ENCODE assay signal across 3 cellular contexts in genomic region chr10:7327885-7328284, GRCh38.
TF ChIP-seq lines count a peak whose summit lies in the region.

No MANE protein-coding gene starts in this region.

TF ChIP-seq in A549, 52 proteins besides CTCF, POLR2A, EP300 and RAD21 (continued from another document):
- TF ChIP-seq BCL3 (IDR thresholded peaks at IDR 0.05) (no peak), NFE2L2 (conservative IDR thresholded peaks at IDR 0.05; ENCODE audit: low read length) (no peak), ZSCAN20 (CRISPR knock-in tag; IDR thresholded peaks at IDR 0.05) (no peak), SREBF2 (IDR thresholded peaks at IDR 0.05) (no peak), CHD2 (IDR thresholded peaks at IDR 0.05; ENCODE audit: low read length, partially characterized antibody) (no peak)
TF ChIP-seq in A549: peak in this region for 0.

TF ChIP-seq in HEK293, 187 proteins besides CTCF, POLR2A, EP300 and RAD21 (continued from another document and continues in another):
- peak; percentile 29 for TF ChIP-seq ZNF529 (tag by site-specific recombination; IDR thresholded peaks at IDR 0.05; ENCODE audit: insufficient replicate concordance)
- no peak for TF ChIP-seq PRDM2 (tag by site-specific recombination; IDR thresholded peaks at IDR 0.05; ENCODE audit: borderline replicate concordance)
- TF ChIP-seq HOXD13 (CRISPR knock-in tag; IDR thresholded peaks at IDR 0.05; ENCODE audit: borderline replicate concordance) = no peak
- no peak for TF ChIP-seq PBX3 (CRISPR knock-in tag; IDR thresholded peaks at IDR 0.05)
- TF ChIP-seq ZBTB8A (tag by site-specific recombination; IDR thresholded peaks at IDR 0.05) = no peak
- TF ChIP-seq ZNF350 (tag by site-specific recombination; IDR thresholded peaks at IDR 0.05) = no peak
- peak; percentile 82 for TF ChIP-seq ZNF18 (tag by site-specific recombination; IDR thresholded peaks at IDR 0.05)
- TF ChIP-seq ZNF624 (tag by site-specific recombination; IDR thresholded peaks at IDR 0.05) = no peak
- no peak for TF ChIP-seq ZNF280D (tag by site-specific recombination; IDR thresholded peaks at IDR 0.05)
- no peak for TF ChIP-seq KLF16 (tag by site-specific recombination; IDR thresholded peaks at IDR 0.05)
- TF ChIP-seq BCL11A (tag by site-specific recombination; IDR thresholded peaks at IDR 0.05; ENCODE audit: low read depth) = no peak
- no peak for TF ChIP-seq GLI4 (tag by site-specific recombination; IDR thresholded peaks at IDR 0.05)
- no peak for TF ChIP-seq SP7 (tag by site-specific recombination; IDR thresholded peaks at IDR 0.05)

TF ChIP-seq in GM12878, 131 proteins besides CTCF, POLR2A, EP300 and RAD21 (continued from another document):
- TF ChIP-seq, protein P1, sequence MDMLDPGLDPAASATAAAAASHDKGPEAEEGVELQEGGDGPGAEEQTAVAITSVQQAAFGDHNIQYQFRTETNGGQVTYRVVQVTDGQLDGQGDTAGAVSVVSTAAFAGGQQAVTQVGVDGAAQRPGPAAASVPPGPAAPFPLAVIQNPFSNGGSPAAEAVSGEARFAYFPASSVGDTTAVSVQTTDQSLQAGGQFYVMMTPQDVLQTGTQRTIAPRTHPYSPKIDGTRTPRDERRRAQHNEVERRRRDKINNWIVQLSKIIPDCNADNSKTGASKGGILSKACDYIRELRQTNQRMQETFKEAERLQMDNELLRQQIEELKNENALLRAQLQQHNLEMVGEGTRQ (IDR thresholded peaks at IDR 0.05; ENCODE audit: borderline replicate concordance, low read depth, low read length) = no peak
- TF ChIP-seq, protein P2, sequence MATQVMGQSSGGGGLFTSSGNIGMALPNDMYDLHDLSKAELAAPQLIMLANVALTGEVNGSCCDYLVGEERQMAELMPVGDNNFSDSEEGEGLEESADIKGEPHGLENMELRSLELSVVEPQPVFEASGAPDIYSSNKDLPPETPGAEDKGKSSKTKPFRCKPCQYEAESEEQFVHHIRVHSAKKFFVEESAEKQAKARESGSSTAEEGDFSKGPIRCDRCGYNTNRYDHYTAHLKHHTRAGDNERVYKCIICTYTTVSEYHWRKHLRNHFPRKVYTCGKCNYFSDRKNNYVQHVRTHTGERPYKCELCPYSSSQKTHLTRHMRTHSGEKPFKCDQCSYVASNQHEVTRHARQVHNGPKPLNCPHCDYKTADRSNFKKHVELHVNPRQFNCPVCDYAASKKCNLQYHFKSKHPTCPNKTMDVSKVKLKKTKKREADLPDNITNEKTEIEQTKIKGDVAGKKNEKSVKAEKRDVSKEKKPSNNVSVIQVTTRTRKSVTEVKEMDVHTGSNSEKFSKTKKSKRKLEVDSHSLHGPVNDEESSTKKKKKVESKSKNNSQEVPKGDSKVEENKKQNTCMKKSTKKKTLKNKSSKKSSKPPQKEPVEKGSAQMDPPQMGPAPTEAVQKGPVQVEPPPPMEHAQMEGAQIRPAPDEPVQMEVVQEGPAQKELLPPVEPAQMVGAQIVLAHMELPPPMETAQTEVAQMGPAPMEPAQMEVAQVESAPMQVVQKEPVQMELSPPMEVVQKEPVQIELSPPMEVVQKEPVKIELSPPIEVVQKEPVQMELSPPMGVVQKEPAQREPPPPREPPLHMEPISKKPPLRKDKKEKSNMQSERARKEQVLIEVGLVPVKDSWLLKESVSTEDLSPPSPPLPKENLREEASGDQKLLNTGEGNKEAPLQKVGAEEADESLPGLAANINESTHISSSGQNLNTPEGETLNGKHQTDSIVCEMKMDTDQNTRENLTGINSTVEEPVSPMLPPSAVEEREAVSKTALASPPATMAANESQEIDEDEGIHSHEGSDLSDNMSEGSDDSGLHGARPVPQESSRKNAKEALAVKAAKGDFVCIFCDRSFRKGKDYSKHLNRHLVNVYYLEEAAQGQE (IDR thresholded peaks at IDR 0.05; ENCODE audit: low read depth, low read length) = no peak
- TF ChIP-seq DPF2 (IDR thresholded peaks at IDR 0.05) (no peak), TCF7 (IDR thresholded peaks at IDR 0.05; ENCODE audit: borderline replicate concordance) (no peak), HDGF (IDR thresholded peaks at IDR 0.05) (no peak), RCOR1 (conservative IDR thresholded peaks at IDR 0.05; ENCODE audit: low read depth, low read length) (no peak), SP1 (IDR thresholded peaks at IDR 0.05; ENCODE audit: low read depth, low read length) (no peak), GATAD2B (conservative IDR thresholded peaks at IDR 0.05; ENCODE audit: low read depth) (no peak), IRF4 (IDR thresholded peaks at IDR 0.05; ENCODE audit: low read depth, low read length) (no peak), YY1 (IDR thresholded peaks at IDR 0.05; ENCODE audit: low read depth, low read length) (no peak), ATF7 (IDR thresholded peaks at IDR 0.05; ENCODE audit: low read depth) (no peak), CEBPB (IDR thresholded peaks at IDR 0.05; ENCODE audit: borderline replicate concordance in 1 of 2, low read depth in 2 of 2, low read length in 2 of 2) (no peak), ZBTB11 (CRISPR knock-in tag; IDR thresholded peaks at IDR 0.05) (no peak)
- TF ChIP-seq, protein P3, sequence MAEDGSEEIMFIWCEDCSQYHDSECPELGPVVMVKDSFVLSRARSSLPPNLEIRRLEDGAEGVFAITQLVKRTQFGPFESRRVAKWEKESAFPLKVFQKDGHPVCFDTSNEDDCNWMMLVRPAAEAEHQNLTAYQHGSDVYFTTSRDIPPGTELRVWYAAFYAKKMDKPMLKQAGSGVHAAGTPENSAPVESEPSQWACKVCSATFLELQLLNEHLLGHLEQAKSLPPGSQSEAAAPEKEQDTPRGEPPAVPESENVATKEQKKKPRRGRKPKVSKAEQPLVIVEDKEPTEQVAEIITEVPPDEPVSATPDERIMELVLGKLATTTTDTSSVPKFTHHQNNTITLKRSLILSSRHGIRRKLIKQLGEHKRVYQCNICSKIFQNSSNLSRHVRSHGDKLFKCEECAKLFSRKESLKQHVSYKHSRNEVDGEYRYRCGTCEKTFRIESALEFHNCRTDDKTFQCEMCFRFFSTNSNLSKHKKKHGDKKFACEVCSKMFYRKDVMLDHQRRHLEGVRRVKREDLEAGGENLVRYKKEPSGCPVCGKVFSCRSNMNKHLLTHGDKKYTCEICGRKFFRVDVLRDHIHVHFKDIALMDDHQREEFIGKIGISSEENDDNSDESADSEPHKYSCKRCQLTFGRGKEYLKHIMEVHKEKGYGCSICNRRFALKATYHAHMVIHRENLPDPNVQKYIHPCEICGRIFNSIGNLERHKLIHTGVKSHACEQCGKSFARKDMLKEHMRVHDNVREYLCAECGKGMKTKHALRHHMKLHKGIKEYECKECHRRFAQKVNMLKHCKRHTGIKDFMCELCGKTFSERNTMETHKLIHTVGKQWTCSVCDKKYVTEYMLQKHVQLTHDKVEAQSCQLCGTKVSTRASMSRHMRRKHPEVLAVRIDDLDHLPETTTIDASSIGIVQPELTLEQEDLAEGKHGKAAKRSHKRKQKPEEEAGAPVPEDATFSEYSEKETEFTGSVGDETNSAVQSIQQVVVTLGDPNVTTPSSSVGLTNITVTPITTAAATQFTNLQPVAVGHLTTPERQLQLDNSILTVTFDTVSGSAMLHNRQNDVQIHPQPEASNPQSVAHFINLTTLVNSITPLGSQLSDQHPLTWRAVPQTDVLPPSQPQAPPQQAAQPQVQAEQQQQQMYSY (CRISPR knock-in tag; IDR thresholded peaks at IDR 0.05) = no peak
